ENCODE assay signal across 1 cellular context in the genomic region with DNA sequence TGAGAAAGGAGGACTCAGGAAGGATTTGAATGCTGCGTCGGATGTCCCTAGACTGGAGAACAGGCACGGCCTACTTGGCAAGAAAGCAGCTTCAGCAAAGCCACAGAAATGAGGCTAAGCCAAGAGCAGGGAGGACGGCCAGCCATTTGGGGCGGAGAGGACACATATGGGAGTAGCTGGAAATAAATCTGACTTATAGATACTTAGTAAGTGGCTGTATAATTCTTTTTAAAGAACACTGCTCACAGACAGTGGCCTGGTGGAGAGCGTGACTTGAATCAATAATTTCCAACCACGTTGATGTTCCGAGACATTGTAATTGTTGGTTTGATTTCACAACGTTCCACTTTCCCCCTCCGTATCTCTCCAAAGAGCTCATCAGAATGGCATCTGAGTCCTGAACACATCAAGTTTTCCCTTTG.
TF ChIP-seq lines count a peak whose summit lies in the region.

No MANE protein-coding gene starts in this region.

TF ChIP-seq in H1, 55 proteins besides CTCF, POLR2A, EP300 and RAD21 (continued from another document):
- TF ChIP-seq EGR1 (IDR thresholded peaks at IDR 0.05; ENCODE audit: borderline replicate concordance, low read depth, low read length) = no peak
- no peak for TF ChIP-seq RXRA (IDR thresholded peaks at IDR 0.05; ENCODE audit: insufficient read depth, low read depth, low read length)
- TF ChIP-seq SIRT6 (IDR thresholded peaks at IDR 0.05; ENCODE audit: low read length) = no peak
- TF ChIP-seq POU5F1 (IDR thresholded peaks at IDR 0.05; ENCODE audit: low read depth, low read length) = no peak
TF ChIP-seq in H1: peak in this region for 0.
